In genomic region chr6:45714795-45715507, GRCh38 we compare ENCODE assay signal across 8 cellular contexts.
A peak's percentile ranks its signal among the peaks of the same experiment; 100 is the strongest.
DNase-seq lines count a peak whose midpoint lies in the region; ATAC-seq and FAIRE-seq lines count a peak whose summit lies in the region.

No MANE protein-coding gene starts in this region.

- 12 to 15% (median 15%) methylated on average over 6 of the region's 6 CpGs for WGBS in small intestine, 3 donors

- no peaks in the 10 kb centered on the region for H3K27me3 ChIP-seq in small intestine (ENCODE audit: control insufficient read depth in 2 of 2, insufficient read depth in 2 of 2, low read length in 2 of 2)

- H3K27me3 Mint-ChIP-seq in T-helper 1 cell treated with Interleukin-12 subunit alpha and Interleukin-12 subunit beta and Interleukin-4 antibody, amounts not matched to agents 30 μg/mL and 1 μg/mL, for 36 hours (ENCODE audit: low read depth), result no peaks in the 10 kb centered on the region

- H3K4me3 ChIP-seq in small intestine (ENCODE audit: low read depth in 1 of 2, low read length in 2 of 2), result no peak overlapping the region

- ATAC-seq in GM21526 (IDR thresholded peaks at IDR 0.05; ENCODE audit: low FRiP score, unreplicated experiment) (peak; percentile 38), HG03097 (IDR thresholded peaks at IDR 0.05; ENCODE audit: low FRiP score, unreplicated experiment) (no peak)

- H3K36me3 Mint-ChIP-seq in T-helper 1 cell treated with Interleukin-12 subunit alpha and Interleukin-12 subunit beta and Interleukin-4 antibody, amounts not matched to agents 30 μg/mL and 1 μg/mL, for 36 hours (ENCODE audit: low read depth), result no peaks in the 10 kb centered on the region

- no peak for FAIRE-seq in small intestine (lab: Jason Lieb, UNC)

- in situ Hi-C loops in Caki2 (cut with HindIII; ENCODE audit: low pct_unique_long_range_greater_than_20kb, low sequenced_read_pairs), result no loop called here

- no peaks in the 10 kb centered on the region for H3K36me3 ChIP-seq in small intestine (ENCODE audit: control insufficient read depth in 2 of 2, insufficient read depth in 2 of 2, low read length in 2 of 2)

- no peaks in the 10 kb centered on the region for H3K4me1 ChIP-seq in small intestine (ENCODE audit: control insufficient read depth in 2 of 2, insufficient read depth in 1 of 2, low read depth in 1 of 2, low read length in 1 of 2)

- peak overlapping the region; percentile 46 for H3K27ac Mint-ChIP-seq in T-helper 1 cell treated with Interleukin-12 subunit alpha and Interleukin-12 subunit beta and Interleukin-4 antibody, amounts not matched to agents 30 μg/mL and 1 μg/mL, for 36 hours

- H3K9me3 Mint-ChIP-seq in T-helper 1 cell treated with Interleukin-12 subunit alpha and Interleukin-12 subunit beta and Interleukin-4 antibody, amounts not matched to agents 30 μg/mL and 1 μg/mL, for 36 hours, result no peaks in the 10 kb centered on the region

- H3K27ac ChIP-seq in small intestine (ENCODE audit: low read depth in 1 of 2, low read length in 1 of 2), result no peak overlapping the region

- H3K4me1 Mint-ChIP-seq in T-helper 1 cell treated with Interleukin-12 subunit alpha and Interleukin-12 subunit beta and Interleukin-4 antibody, amounts not matched to agents 30 μg/mL and 1 μg/mL, for 36 hours (ENCODE audit: low read depth), result peaks cover 34% of the 10 kb centered on the region

- DNase-seq in Caki2 (ENCODE audit: low read depth) (peak; percentile 73), NCI-H1105 treated with DMSO at 0.1 percent for 48 hours (lab: John Stamatoyannopoulos, UW) (peak; percentile 57), brain pericyte (ENCODE audit: low read depth, low spot score) (peak; percentile 57), iPS DF 4.7 (ENCODE audit: extremely low read depth, low spot score) (peak; percentile 85), small intestine (peak; percentile 74)

- H3K4me3 Mint-ChIP-seq in T-helper 1 cell treated with Interleukin-12 subunit alpha and Interleukin-12 subunit beta and Interleukin-4 antibody, amounts not matched to agents 30 μg/mL and 1 μg/mL, for 36 hours, result peak overlapping the region; percentile 33

- H3K9me3 ChIP-seq in small intestine (ENCODE audit: control insufficient read depth, low read depth), result no peaks in the 10 kb centered on the region
